8 cellular contexts compared by ENCODE assay signal in the genomic region with DNA sequence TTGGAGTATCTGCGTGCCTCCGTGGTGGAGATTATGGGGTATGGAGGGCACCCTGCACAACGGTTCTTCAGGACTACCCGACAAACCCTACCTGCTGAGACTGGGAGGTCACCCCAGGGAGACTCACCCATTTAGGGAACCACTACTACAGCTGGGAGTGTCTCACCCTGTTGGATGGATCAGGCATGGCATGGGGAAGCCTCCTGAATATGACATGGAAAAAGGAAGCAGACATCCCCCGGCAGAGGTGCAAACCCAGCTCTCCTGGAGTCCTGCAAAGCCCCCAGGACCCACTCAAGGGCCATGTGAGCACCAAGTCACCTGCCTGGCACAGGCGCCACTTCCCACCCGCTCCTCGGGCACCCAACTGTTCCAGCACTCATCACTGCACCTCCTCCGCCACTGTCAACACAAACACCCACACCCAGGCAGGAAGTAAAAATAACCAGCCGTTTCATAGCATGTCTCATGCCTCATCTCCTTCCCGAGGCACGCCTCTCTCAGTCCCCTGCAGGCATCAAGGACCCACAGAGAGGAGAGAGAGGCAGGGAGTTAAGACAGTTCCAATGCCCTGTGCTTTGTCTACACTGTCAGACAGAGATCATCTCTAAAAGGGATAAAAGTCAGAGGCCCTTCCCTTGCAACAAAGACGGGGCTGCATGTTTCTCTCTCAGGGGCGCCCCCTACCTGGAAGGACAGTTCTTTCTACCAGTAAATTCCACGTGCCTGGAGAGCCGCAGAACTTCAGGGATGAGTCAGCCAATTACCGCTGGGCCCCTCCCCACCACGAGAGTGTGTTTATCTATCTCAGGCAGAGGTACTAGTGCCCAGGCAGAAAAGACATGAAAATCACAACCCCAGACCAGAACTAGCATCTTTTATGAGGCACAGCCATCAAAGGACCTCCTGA.
DNase-seq lines count a peak whose midpoint lies in the region; ATAC-seq, FAIRE-seq and TF ChIP-seq lines count a peak whose summit lies in the region.

No MANE protein-coding gene starts in this region.

- H3K27me3 Mint-ChIP-seq in activated T-helper 2 cell treated with anti-CD3 and anti-CD28 coated beads, Interferon-gamma antibody, Interleukin-2, Interleukin-4, amounts not matched to agents 10 μg/mL and 5 μg/mL and 100 μg/mL, durations not matched to agents 14 hours and 24 hours and 36 hours (ENCODE audit: low read depth): peaks cover 40% of the 10 kb centered on the region

- ATAC-seq in HG03159 (IDR thresholded peaks at IDR 0.05; ENCODE audit: unreplicated experiment): peak; percentile 34
- peak; percentile 86 for ATAC-seq in stimulated activated effector memory CD8-positive, alpha-beta T cell treated with anti-CD3 and anti-CD28 coated beads, Interleukin-12 subunit alpha, Interleukin-12 subunit beta, amount 100 ng/mL, for 72 hours

- dilution Hi-C loops in keratinocyte (cut with MboI; ENCODE audit: extremely low pct_ligation_motif_present, low sequenced_read_pairs): no loop called here

- H3K4me2 ChIP-seq in keratinocyte (ENCODE audit: control insufficient read depth, extremely low read depth, insufficient read depth, low read depth, low read length): peak overlapping the region; percentile 77

- DNase-seq in NCI-H146 (lab: John Stamatoyannopoulos, UW) (peak; percentile 42), NCI-H146 treated with DMSO at 0.1 percent for 48 hours (lab: John Stamatoyannopoulos, UW; ENCODE audit: unreplicated experiment) (no peak), RPMI7951 (ENCODE audit: low read depth) (peak; percentile 44), keratinocyte (ENCODE audit: low read depth, low spot score) (peak; percentile 35), HCEC 1CT (no peak)
- DNase-seq in activated T-helper 2 cell treated with anti-CD3 and anti-CD28 coated beads, Interferon-gamma antibody, Interleukin-2, Interleukin-4, amounts not matched to agents 10 μg/mL and 5 μg/mL and 100 μg/mL, durations not matched to agents 14 hours and 24 hours and 36 hours (ENCODE audit: low spot score): peak; percentile 80
- peak; percentile 34 to 81 for DNase-seq in stimulated activated effector memory CD8-positive, alpha-beta T cell treated with anti-CD3 and anti-CD28 coated beads, Interleukin-12 subunit alpha, Interleukin-12 subunit beta, amount 100 ng/mL, for 72 hours (ENCODE audit: low spot score in 2 of 2)

- intact Hi-C loops in activated T-helper 2 cell treated with anti-CD3 and anti-CD28 coated beads, Interferon-gamma antibody, Interleukin-2, Interleukin-4, amounts not matched to agents 10 μg/mL and 5 μg/mL and 100 μg/mL, durations not matched to agents 14 hours and 24 hours and 36 hours (cut with micrococcal nuclease): loop anchor here (2.0 kb wide), 2 partner anchors 45 to 63 kb away; no protein-coding TSS in a partner anchor

- H3K9me3 Mint-ChIP-seq in activated T-helper 2 cell treated with anti-CD3 and anti-CD28 coated beads, Interferon-gamma antibody, Interleukin-2, Interleukin-4, amounts not matched to agents 10 μg/mL and 5 μg/mL and 100 μg/mL, durations not matched to agents 14 hours and 24 hours and 36 hours: no peaks in the 10 kb centered on the region
- H3K9me3 Mint-ChIP-seq in stimulated activated effector memory CD8-positive, alpha-beta T cell treated with anti-CD3 and anti-CD28 coated beads, Interleukin-12 subunit alpha, Interleukin-12 subunit beta, amount 100 ng/mL, for 72 hours: no peaks in the 10 kb centered on the region

- no peaks in the 10 kb centered on the region for H3K36me3 ChIP-seq in keratinocyte (ENCODE audit: control insufficient read depth in 2 of 2, extremely low read depth in 1 of 2, insufficient read depth in 2 of 2, low read length in 2 of 2)

- H3K79me2 ChIP-seq in keratinocyte (ENCODE audit: control insufficient read depth, insufficient read depth, low read length): no peaks in the 10 kb centered on the region

- no peak overlapping the region for H3K4me3 Mint-ChIP-seq in activated T-helper 2 cell treated with anti-CD3 and anti-CD28 coated beads, Interferon-gamma antibody, Interleukin-2, Interleukin-4, amounts not matched to agents 10 μg/mL and 5 μg/mL and 100 μg/mL, durations not matched to agents 14 hours and 24 hours and 36 hours (ENCODE audit: low read depth)
- peak overlapping the region; percentile 12 for H3K4me3 Mint-ChIP-seq in stimulated activated effector memory CD8-positive, alpha-beta T cell treated with anti-CD3 and anti-CD28 coated beads, Interleukin-12 subunit alpha, Interleukin-12 subunit beta, amount 100 ng/mL, for 72 hours

- H3K36me3 Mint-ChIP-seq in activated T-helper 2 cell treated with anti-CD3 and anti-CD28 coated beads, Interferon-gamma antibody, Interleukin-2, Interleukin-4, amounts not matched to agents 10 μg/mL and 5 μg/mL and 100 μg/mL, durations not matched to agents 14 hours and 24 hours and 36 hours (ENCODE audit: low read depth): no peaks in the 10 kb centered on the region
- H3K36me3 Mint-ChIP-seq in stimulated activated effector memory CD8-positive, alpha-beta T cell treated with anti-CD3 and anti-CD28 coated beads, Interleukin-12 subunit alpha, Interleukin-12 subunit beta, amount 100 ng/mL, for 72 hours: no peaks in the 10 kb centered on the region

- H2AFZ ChIP-seq in keratinocyte (ENCODE audit: control insufficient read depth, low read length): peak overlapping the region; percentile 93

- TF ChIP-seq CTCF in keratinocyte (optimal IDR thresholded peaks at IDR 0.05 in 1 of 3, IDR thresholded peaks at IDR 0.05 in 1 of 3, conservative IDR thresholded peaks at IDR 0.05 in 1 of 3; ENCODE audit: extremely low read depth in 1 of 3, insufficient read depth in 2 of 3, low read length in 3 of 3): peak; percentile 69 to 76 (median 71)

- H3K27me3 ChIP-seq in keratinocyte (ENCODE audit: control insufficient read depth, extremely low read depth, insufficient read depth, low read length): no peaks in the 10 kb centered on the region

- peak overlapping the region; percentile 56 for H3K27ac ChIP-seq in keratinocyte (ENCODE audit: control insufficient read depth, insufficient read depth, low read length)

- H4K20me1 ChIP-seq in keratinocyte (ENCODE audit: control insufficient read depth, extremely low read depth, insufficient read depth, low read length): no peaks in the 10 kb centered on the region

- peak; percentile 92 for FAIRE-seq in keratinocyte (lab: Jason Lieb, UNC)

- H3K27ac Mint-ChIP-seq in activated T-helper 2 cell treated with anti-CD3 and anti-CD28 coated beads, Interferon-gamma antibody, Interleukin-2, Interleukin-4, amounts not matched to agents 10 μg/mL and 5 μg/mL and 100 μg/mL, durations not matched to agents 14 hours and 24 hours and 36 hours: no peak overlapping the region
- H3K27ac Mint-ChIP-seq in stimulated activated effector memory CD8-positive, alpha-beta T cell treated with anti-CD3 and anti-CD28 coated beads, Interleukin-12 subunit alpha, Interleukin-12 subunit beta, amount 100 ng/mL, for 72 hours: peak overlapping the region; percentile 60

- peak overlapping the region; percentile 39 for H3K9ac ChIP-seq in keratinocyte (ENCODE audit: control insufficient read depth, extremely low read depth, insufficient read depth, low read length)

- peaks cover 2% of the 10 kb centered on the region for H3K9me1 ChIP-seq in keratinocyte (ENCODE audit: control insufficient read depth, extremely low read depth, insufficient read depth, low read length)

- peak overlapping the region; percentile 6 to 54 (median 15) for H3K4me3 ChIP-seq in keratinocyte (ENCODE audit: control insufficient read depth in 2 of 3, extremely low read depth in 1 of 3, insufficient read depth in 2 of 3, low read depth in 1 of 3, low read length in 3 of 3)

- no peaks in the 10 kb centered on the region for H3K9me3 ChIP-seq in keratinocyte (ENCODE audit: control insufficient read depth, low read depth, low read length)

- H3K4me1 Mint-ChIP-seq in activated T-helper 2 cell treated with anti-CD3 and anti-CD28 coated beads, Interferon-gamma antibody, Interleukin-2, Interleukin-4, amounts not matched to agents 10 μg/mL and 5 μg/mL and 100 μg/mL, durations not matched to agents 14 hours and 24 hours and 36 hours (ENCODE audit: low read depth): peaks cover 24% of the 10 kb centered on the region
- H3K4me1 Mint-ChIP-seq in stimulated activated effector memory CD8-positive, alpha-beta T cell treated with anti-CD3 and anti-CD28 coated beads, Interleukin-12 subunit alpha, Interleukin-12 subunit beta, amount 100 ng/mL, for 72 hours: peaks cover 18% of the 10 kb centered on the region

- H3K4me1 ChIP-seq in keratinocyte (ENCODE audit: control insufficient read depth, extremely low read depth, insufficient read depth, low read length): peaks cover 18% of the 10 kb centered on the region

Comparison
In these comparisons a context has a peak if more than half of its experiments do, and no peak if none do; other contexts are left out.
1. DNase-seq: peak in NCI-H146 (single experiment), RPMI7951 (single experiment), activated T-helper 2 cell treated with anti-CD3 and anti-CD28 coated beads, Interferon-gamma antibody, Interleukin-2, Interleukin-4, amounts not matched to agents 10 μg/mL and 5 μg/mL and 100 μg/mL, durations not matched to agents 14 hours and 24 hours and 36 hours (single experiment), keratinocyte (single experiment) and stimulated activated effector memory CD8-positive, alpha-beta T cell treated with anti-CD3 and anti-CD28 coated beads, Interleukin-12 subunit alpha, Interleukin-12 subunit beta, amount 100 ng/mL, for 72 hours (2 of 2); none in NCI-H146 treated with DMSO at 0.1 percent for 48 hours (single experiment) and HCEC 1CT (single experiment).